Comparison of ENCODE assay signal across 15 cellular contexts in the genomic region with DNA sequence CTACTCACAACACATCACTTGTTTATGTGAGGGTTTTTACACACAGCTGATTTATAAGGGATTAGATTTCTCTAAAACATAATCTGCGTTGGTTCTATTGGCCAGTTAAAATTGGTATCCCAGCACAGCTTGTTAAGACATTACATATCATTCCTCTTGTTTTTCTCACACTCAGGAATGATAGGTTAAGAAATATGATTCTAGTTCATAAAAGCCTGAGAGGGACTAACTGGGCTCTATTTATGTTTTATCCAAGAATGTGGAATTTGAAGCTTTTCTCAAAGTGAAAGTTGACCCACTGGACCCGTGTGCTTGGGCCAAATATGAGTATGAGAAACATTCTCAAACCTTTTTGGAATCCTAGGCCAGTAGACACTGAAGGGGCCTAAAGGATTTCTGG.
DNase-seq lines count a peak whose midpoint lies in the region; TF ChIP-seq lines count a peak whose summit lies in the region.
"Had no signal": no experiment of that assay in that cellular context is flagged by ENCODE, and none has a peak within 500 bp of the region (broad histone marks: within the 10 kb centered on the region; RNA-seq: fewer than 3 reads in every experiment).

No MANE protein-coding gene starts in this region.

- no peaks in the 10 kb centered on the region for H3K79me2 ChIP-seq in GM23248 (ENCODE audit: insufficient read depth)
- H3K79me2 ChIP-seq in smooth muscle cell (ENCODE audit: low read depth) = no peaks in the 10 kb centered on the region

- H3F3A ChIP-seq in GM23248 (ENCODE audit: insufficient read depth) = peaks cover 31% of the 10 kb centered on the region
- H3F3A ChIP-seq in smooth muscle cell (ENCODE audit: low read depth) = peaks cover 7% of the 10 kb centered on the region

- H3K4me1 ChIP-seq in GM23248 (ENCODE audit: insufficient read depth) (peaks cover 50% of the 10 kb centered on the region), ascending aorta (peaks cover 0 to 28% of the 10 kb centered on the region in 2 donors), smooth muscle cell (ENCODE audit: low read depth) (peaks cover 21% of the 10 kb centered on the region), endodermal cell (ENCODE audit: control insufficient read depth, insufficient read depth, low read length) (peaks cover 8% of the 10 kb centered on the region)
- H3K4me1 ChIP-seq: colonic mucosa had no signal

- peak overlapping the region; percentile 36 for H2AFZ ChIP-seq in GM23248
- peak overlapping the region; percentile 12 for H2AFZ ChIP-seq in smooth muscle cell (ENCODE audit: low read depth)

- in situ Hi-C loops in GM23248 (cut with MboI) = loop anchor here (25.0 kb wide), 1 partner anchor 582 kb away; no protein-coding TSS in a partner anchor

- peak; percentile 36 for DNase-seq in GM23248
- no peak for DNase-seq in ascending aorta (ENCODE audit: low spot score in 2 of 2)
- peak; percentile 21 for DNase-seq in hepatic stellate cell (ENCODE audit: low spot score)
- DNase-seq in smooth muscle cell (lab: John Stamatoyannopoulos, UW; ENCODE audit: unreplicated experiment) = no peak
- no peak for DNase-seq in endodermal cell
- DNase-seq in DMS53 treated with DMSO at 0.1 percent for 48 hours (lab: John Stamatoyannopoulos, UW; ENCODE audit: unreplicated experiment) = no peak
- no peak for DNase-seq in NCI-H748 (lab: John Stamatoyannopoulos, UW; ENCODE audit: unreplicated experiment)

- H4K20me1 ChIP-seq in GM23248 (ENCODE audit: insufficient read depth) = no peaks in the 10 kb centered on the region
- H4K20me1 ChIP-seq in smooth muscle cell (ENCODE audit: low read depth) = no peaks in the 10 kb centered on the region

- H3K36me3 Mint-ChIP-seq in endodermal cell (ENCODE audit: low read depth) = no peaks in the 10 kb centered on the region
- H3K36me3 Mint-ChIP-seq: activated naive CD8-positive, alpha-beta T cell treated with anti-CD3 and anti-CD28 coated beads, Interleukin-2, amount 10 ng/mL, durations not matched to agents 7 days and 5 days; CD4-positive, CD25-positive, alpha-beta regulatory T cell; natural killer cell treated with Interleukin-12 subunit alpha and Interleukin-12 subunit beta and Interleukin-15 and Interleukin-18, amount 100 ng/mL, for 72 hours had no signal

- H3K27ac ChIP-seq in GM23248 (peak overlapping the region; percentile 25), ascending aorta (peak overlapping the region; percentile 36 to 59), smooth muscle cell (ENCODE audit: low read depth) (peak overlapping the region; percentile 1), endodermal cell (ENCODE audit: low read depth, low read length) (no peak overlapping the region)
- H3K27ac ChIP-seq: colonic mucosa, HL-60, SJCRH30 had no signal

- H3K4me2 ChIP-seq in GM23248 (ENCODE audit: unreplicated experiment) (peak overlapping the region; percentile 43), smooth muscle cell (peak overlapping the region; percentile 6)

- H3K9me3 ChIP-seq in GM23248 (ENCODE audit: low read depth) (no peaks in the 10 kb centered on the region), ascending aorta (no peaks in the 10 kb centered on the region), smooth muscle cell (replicated peaks; ENCODE audit: low read depth) (no peaks in the 10 kb centered on the region), endodermal cell (ENCODE audit: control insufficient read depth, low read length) (no peaks in the 10 kb centered on the region)
- H3K9me3 ChIP-seq: colonic mucosa, SJCRH30, vagina had no signal

- 51 to 60% methylated on average over 2 of the region's 2 CpGs for WGBS in GM23248 (ENCODE audit: low coverage in 1 of 2, low lambda C conversion rate in 2 of 2, missing lambda C conversion rate in 2 of 2), 2 experiments
- WGBS in smooth muscle cell (ENCODE audit: low lambda C conversion rate) = 64% methylated on average over 2 of the region's 2 CpGs
- 91 to 92% methylated on average over 1 to 2 of the region's 2 CpGs for WGBS in endodermal cell (ENCODE audit: insufficient coverage in 1 of 2, insufficient read length in 1 of 2), 2 experiments

- no peaks in the 10 kb centered on the region for H3K9me3 Mint-ChIP-seq in endodermal cell
- H3K9me3 Mint-ChIP-seq: activated naive CD8-positive, alpha-beta T cell treated with anti-CD3 and anti-CD28 coated beads, Interleukin-2, amount 10 ng/mL, durations not matched to agents 7 days and 5 days; activated T-cell treated with anti-CD3 and anti-CD28 coated beads, Interleukin-2, amount 50 U/mL, for 4 hours; natural killer cell treated with Interleukin-12 subunit alpha and Interleukin-12 subunit beta and Interleukin-15 and Interleukin-18, amount 100 ng/mL, for 72 hours had no signal

- H3K27ac Mint-ChIP-seq in endodermal cell = no peak overlapping the region
- H3K27ac Mint-ChIP-seq: activated naive CD8-positive, alpha-beta T cell treated with anti-CD3 and anti-CD28 coated beads, Interleukin-2, amount 10 ng/mL, durations not matched to agents 7 days and 5 days; natural killer cell treated with Interleukin-12 subunit alpha and Interleukin-12 subunit beta and Interleukin-15 and Interleukin-18, amount 100 ng/mL, for 72 hours had no signal

- no peak overlapping the region for H3K4me3 Mint-ChIP-seq in endodermal cell
- H3K4me3 Mint-ChIP-seq: activated T-cell treated with anti-CD3 and anti-CD28 coated beads, Interleukin-2, amount 50 U/mL, for 4 hours; CD4-positive, CD25-positive, alpha-beta regulatory T cell; natural killer cell treated with Interleukin-12 subunit alpha and Interleukin-12 subunit beta and Interleukin-15 and Interleukin-18, amount 100 ng/mL, for 72 hours had no signal

- peaks cover 32% of the 10 kb centered on the region for H3K4me1 Mint-ChIP-seq in endodermal cell

- H3K9ac ChIP-seq in GM23248 (peak overlapping the region; percentile 18), smooth muscle cell (ENCODE audit: low read depth) (no peak overlapping the region), endodermal cell (ENCODE audit: extremely low read depth, low read length, poor library complexity, severe bottlenecking) (no peak overlapping the region)

- no peak for TF ChIP-seq CTCF in ascending aorta (IDR thresholded peaks at IDR 0.05)
- TF ChIP-seq CTCF in smooth muscle cell (IDR thresholded peaks at IDR 0.05; ENCODE audit: borderline replicate concordance, insufficient read depth, poor library complexity, severe bottlenecking) = no peak
- no peak for TF ChIP-seq CTCF in endodermal cell (conservative IDR thresholded peaks at IDR 0.05)

- no peaks in the 10 kb centered on the region for H3K27me3 ChIP-seq in GM23248 (replicated peaks; ENCODE audit: insufficient read depth)
- H3K27me3 ChIP-seq in ascending aorta = no peaks in the 10 kb centered on the region
- H3K27me3 ChIP-seq in smooth muscle cell (ENCODE audit: low read depth) = no peaks in the 10 kb centered on the region
- H3K27me3 ChIP-seq in endodermal cell (ENCODE audit: control insufficient read depth, insufficient read depth, low read length, poor library complexity, severe bottlenecking) = no peaks in the 10 kb centered on the region
- H3K27me3 ChIP-seq: colonic mucosa, SJCRH30, vagina had no signal

- no peaks in the 10 kb centered on the region for H3K36me3 ChIP-seq in GM23248 (ENCODE audit: low read depth)
- no peaks in the 10 kb centered on the region for H3K36me3 ChIP-seq in ascending aorta
- no peaks in the 10 kb centered on the region for H3K36me3 ChIP-seq in smooth muscle cell (ENCODE audit: low read depth)
- H3K36me3 ChIP-seq in endodermal cell (ENCODE audit: control insufficient read depth, insufficient read depth, low read length) = no peaks in the 10 kb centered on the region
- H3K36me3 ChIP-seq: colonic mucosa, SJCRH30, vagina had no signal

- H3K4me3 ChIP-seq in GM23248 (peak overlapping the region; percentile 7; the same call in 1 of the 2 replicates), ascending aorta (no peak overlapping the region), smooth muscle cell (no peak overlapping the region), endodermal cell (ENCODE audit: low read length) (no peak overlapping the region)
- H3K4me3 ChIP-seq: colonic mucosa, vagina had no signal

- peaks cover 11% of the 10 kb centered on the region for H3K27me3 Mint-ChIP-seq in endodermal cell (ENCODE audit: insufficient read depth)

- H3K9me2 ChIP-seq in GM23248 (ENCODE audit: insufficient read depth) = no peaks in the 10 kb centered on the region

- intact Hi-C loops in ascending aorta (cut with DNase I) = loop anchor here (1.0 to 5.0 kb wide), 5 partner anchors 38 to 947 kb away; no protein-coding TSS in a partner anchor

Comparison
In these comparisons a context has a peak if more than half of its experiments do, and no peak if none do; other contexts are left out.
1. DNase-seq: peak in GM23248 (single experiment) and hepatic stellate cell (single experiment); none in ascending aorta (0 of 2), smooth muscle cell (single experiment), endodermal cell (single experiment), DMS53 treated with DMSO at 0.1 percent for 48 hours (single experiment) and NCI-H748 (single experiment).